Comparison of ENCODE assay signal across 9 cellular contexts in genomic region chr7:94696981-94697670, GRCh38. TPM values are rescaled to one million over a fixed set of nuclear protein-coding genes. Genes with fewer than 3 reads are reported as not detected.
A peak's percentile ranks its signal among the peaks of the same experiment; 100 is the strongest.
DNase-seq lines count a peak whose midpoint lies in the region; FAIRE-seq lines count a peak whose summit lies in the region.
"Had no signal": no experiment of that assay in that cellular context is flagged by ENCODE, and none has a peak within 500 bp of the region (broad histone marks: within the 10 kb centered on the region; RNA-seq: fewer than 3 reads in every experiment).

No MANE protein-coding gene starts in this region.

- WGBS in neuronal stem cell (ENCODE audit: extremely low coverage in 2 of 2, insufficient read length in 2 of 2, insufficient replicate concordance in 1 of 2), 2 donors: no CpG with 5 or more reads among the region's 1 CpG

- no peak overlapping the region for H2BK5ac ChIP-seq in neuronal stem cell (ENCODE audit: low read length)

- H2AFZ ChIP-seq in neuronal stem cell (ENCODE audit: low read length): peak overlapping the region; percentile 16

- peaks cover 0 to 17% of the 10 kb centered on the region in 2 donors for H3K9me3 ChIP-seq in neuronal stem cell (replicated peaks in 1 of 2; ENCODE audit: control insufficient read depth in 2 of 2, insufficient read depth in 1 of 2, low read depth in 1 of 2, low read length in 2 of 2)

- peaks cover 3 to 24% of the 10 kb centered on the region in 2 donors for H3K4me1 ChIP-seq in neuronal stem cell (ENCODE audit: control insufficient read depth in 2 of 2, insufficient read depth in 1 of 2, low read depth in 1 of 2, low read length in 2 of 2)

- peak; percentile 65 for FAIRE-seq in endometrium (lab: Jason Lieb, UNC)

- no peak overlapping the region for H2BK12ac ChIP-seq in neuronal stem cell (ENCODE audit: low read length)

- DNase-seq in COLO829 (ENCODE audit: low spot score): peak; percentile 73
- peak; percentile 81 for DNase-seq in MV-4-11 (lab: John Stamatoyannopoulos, UW)
- no peak for DNase-seq in neuronal stem cell (ENCODE audit: low spot score)
- DNase-seq in cerebellum (ENCODE audit: low spot score): no peak
- no peak for DNase-seq in GF-D8 (lab: John Stamatoyannopoulos, UW)
- DNase-seq in superior temporal gyrus (ENCODE audit: extremely low spot score): no peak
- no peak for DNase-seq in C1 segment of cervical spinal cord (lab: John Stamatoyannopoulos, UW)
- DNase-seq: NCI-H1105 treated with DMSO at 0.1 percent for 48 hours had no signal

- H2AK5ac ChIP-seq in neuronal stem cell (ENCODE audit: low read depth, low read length): no peak overlapping the region

- H3K27ac ChIP-seq in neuronal stem cell (replicated peaks; ENCODE audit: low read length): no peak overlapping the region

- H3K4me2 ChIP-seq in neuronal stem cell (ENCODE audit: insufficient read depth, low read length, poor library complexity, severe bottlenecking): no peak overlapping the region

- H3K18ac ChIP-seq in neuronal stem cell (ENCODE audit: low read length): no peak overlapping the region

- H3K4me3 ChIP-seq in neuronal stem cell (ENCODE audit: low read length in 2 of 2): no peak overlapping the region

- no peak overlapping the region for H3K14ac ChIP-seq in neuronal stem cell (ENCODE audit: low read length)

- no peaks in the 10 kb centered on the region for H3K36me3 ChIP-seq in neuronal stem cell (replicated peaks in 1 of 2; ENCODE audit: control insufficient read depth in 2 of 2, insufficient read depth in 2 of 2, low read length in 2 of 2)

- H3K4ac ChIP-seq in neuronal stem cell (ENCODE audit: low read length): no peak overlapping the region

- H4K91ac ChIP-seq in neuronal stem cell (ENCODE audit: low read depth, low read length, poor library complexity): no peak overlapping the region

- no peak overlapping the region for H3K9ac ChIP-seq in neuronal stem cell (ENCODE audit: low read depth, low read length, poor library complexity)

- H2BK15ac ChIP-seq in neuronal stem cell (ENCODE audit: low read length): no peak overlapping the region

- H3K79me1 ChIP-seq in neuronal stem cell (ENCODE audit: low read depth, low read length): no peaks in the 10 kb centered on the region

- no peak overlapping the region for H4K8ac ChIP-seq in neuronal stem cell (ENCODE audit: low read depth, low read length)

- H3K27me3 ChIP-seq in neuronal stem cell (ENCODE audit: control insufficient read depth in 3 of 3, insufficient read depth in 3 of 3, low read depth in 1 of 3, low read length in 3 of 3): no peaks in the 10 kb centered on the region

- no peak overlapping the region for H2BK120ac ChIP-seq in neuronal stem cell (ENCODE audit: low read depth, low read length)

- no peak overlapping the region for H3K23ac ChIP-seq in neuronal stem cell (ENCODE audit: low read depth, low read length, poor library complexity)

RNA-seq across cellular contexts. Expression of gene SGCE, which starts 41.2 kb away (rescaled TPM):
- polyA plus RNA-seq in neuronal stem cell (2013, experiment 1 of 2): 90.6 TPM
- 93.1 TPM for polyA plus RNA-seq in neuronal stem cell (2013, experiment 2 of 2)
- total RNA-seq in cerebellum: 118 TPM

Comparison
In these comparisons a context has a peak if more than half of its experiments do, and no peak if none do; other contexts are left out.
1. DNase-seq: peak in COLO829 (single experiment) and MV-4-11 (single experiment); none in neuronal stem cell (single experiment), cerebellum (single experiment), GF-D8 (single experiment), superior temporal gyrus (single experiment) and C1 segment of cervical spinal cord (0 of 14).